8 cellular contexts compared by ENCODE assay signal in the genomic region with DNA sequence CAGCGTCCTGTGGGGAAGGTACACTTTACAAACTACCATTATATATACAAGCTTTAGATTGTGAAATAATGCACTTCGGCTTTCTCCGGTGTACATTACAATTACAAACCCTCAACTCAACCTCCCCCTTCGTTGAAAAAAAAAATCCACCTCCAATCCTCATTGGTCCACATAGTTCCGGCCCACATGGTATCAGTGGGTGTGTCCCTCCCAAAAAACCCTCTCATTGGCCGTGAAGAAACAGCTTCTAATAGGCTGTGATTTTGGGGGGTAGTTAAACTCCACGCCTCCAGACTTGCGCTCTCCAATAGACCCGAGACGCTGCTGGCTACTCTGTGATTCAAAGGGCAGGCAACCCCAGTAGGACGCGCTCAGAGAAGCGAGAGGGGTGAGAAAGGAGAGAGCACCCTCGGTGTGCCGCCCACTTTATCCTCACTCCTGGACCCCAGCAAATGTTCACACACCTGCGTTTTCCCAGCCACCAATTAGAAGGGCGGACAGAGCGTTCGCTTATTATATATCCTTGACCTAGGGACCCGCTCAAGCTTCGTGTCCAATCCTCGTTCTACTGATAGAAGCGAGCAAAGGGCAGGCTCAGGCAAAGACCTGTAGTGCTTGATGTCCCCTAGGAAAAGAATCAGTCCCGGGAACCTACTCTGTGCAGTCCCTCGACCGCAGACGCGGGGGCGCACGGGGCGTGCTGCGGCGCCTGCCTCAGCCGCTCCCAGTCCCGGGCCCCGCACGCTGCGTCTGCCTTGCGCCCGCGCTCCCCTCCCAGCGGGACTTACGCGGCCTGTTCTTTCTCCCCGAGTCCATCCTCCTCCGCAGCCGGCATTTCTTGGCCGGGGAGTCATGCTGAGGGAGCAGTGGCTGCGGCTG. TPM values are rescaled to one million over a fixed set of nuclear protein-coding genes. Genes with fewer than 3 reads are reported as not detected.
DNase-seq lines count a peak whose midpoint lies in the region; ATAC-seq, FAIRE-seq and TF ChIP-seq lines count a peak whose summit lies in the region.

No MANE protein-coding gene starts in this region.

- peak; percentile 99 for FAIRE-seq in GM12892 (lab: Jason Lieb, UNC)

- H3K27ac ChIP-seq in angular gyrus (ENCODE audit: low read depth, low read length) (peak overlapping the region; percentile 81), right atrium auricular region (peak overlapping the region; percentile 95 to 99), psoas muscle (peak overlapping the region; percentile 93), vagina (peak overlapping the region; percentile 74)

- ATAC-seq in HG02763 (IDR thresholded peaks at IDR 0.05; ENCODE audit: unreplicated experiment) = peak; percentile 89
- peak; percentile 71 to 83 (median 78) for ATAC-seq in psoas muscle

- TF ChIP-seq POLR2A in GM12892 (IDR thresholded peaks at IDR 0.05; ENCODE audit: low read depth, low read length) = peak; percentile 93
- peak in 1 of 2 donors; percentile 58 for TF ChIP-seq POLR2A in vagina (IDR thresholded peaks at IDR 0.05)

- DNase-seq in GM12892 (ENCODE audit: insufficient read length) = peak; percentile 70
- DNase-seq in NCI-H1417 (lab: John Stamatoyannopoulos, UW) = peak; percentile 86 to 97 (median 86)
- DNase-seq in SW 1271 (lab: John Stamatoyannopoulos, UW) = peak; percentile 79 to 92
- peak; percentile 82 for DNase-seq in right atrium auricular region (ENCODE audit: low spot score)
- peak; percentile 60 to 84 for DNase-seq in psoas muscle
- no peak for DNase-seq in vagina (ENCODE audit: extremely low spot score in 2 of 2)

- H3K9me3 ChIP-seq in right atrium auricular region = no peaks in the 10 kb centered on the region
- no peaks in the 10 kb centered on the region for H3K9me3 ChIP-seq in psoas muscle
- peaks cover under 1% of the 10 kb centered on the region for H3K9me3 ChIP-seq in vagina

- H3K36me3 ChIP-seq in right atrium auricular region = no peaks in the 10 kb centered on the region
- no peaks in the 10 kb centered on the region for H3K36me3 ChIP-seq in psoas muscle (ENCODE audit: insufficient read depth in 1 of 2, low read depth in 1 of 2)
- H3K36me3 ChIP-seq in vagina = no peaks in the 10 kb centered on the region

- TF ChIP-seq CTCF in right atrium auricular region (IDR thresholded peaks at IDR 0.05) (no peak), psoas muscle (IDR thresholded peaks at IDR 0.05) (no peak), vagina (IDR thresholded peaks at IDR 0.05) (no peak)

- 0 to 1% (median 0%) methylated on average over 42 to 49 of the region's 49 CpGs for WGBS in psoas muscle, 3 donors

- H3K4me3 ChIP-seq in right atrium auricular region = peak overlapping the region; percentile 90 to 94
- peak overlapping the region; percentile 94 for H3K4me3 ChIP-seq in psoas muscle
- H3K4me3 ChIP-seq in vagina = peak overlapping the region; percentile 66

- intact Hi-C loops in psoas muscle (cut with DNase I) = loop anchor here (5.0 to 10.0 kb wide), 2 partner anchors 58 to 349 kb away; a partner anchor contains a TSS
- intact Hi-C loops in vagina (cut with DNase I) = no loop called here

- H3K4me1 ChIP-seq in right atrium auricular region (peaks cover 0 to 15% of the 10 kb centered on the region in 2 donors), psoas muscle (peaks cover 53% of the 10 kb centered on the region), vagina (peaks cover 19% of the 10 kb centered on the region)

- H3K27me3 ChIP-seq in right atrium auricular region (no peaks in the 10 kb centered on the region), psoas muscle (ENCODE audit: insufficient read depth in 3 of 3, low read length in 2 of 3) (no peaks in the 10 kb centered on the region), vagina (no peaks in the 10 kb centered on the region)

RNA-seq across cellular contexts. Expression of a gene that starts 1.0 kb away (rescaled TPM):
- 2.9 TPM for polyA plus RNA-seq in GM12892 (2012; ENCODE audit: missing spikeins)
- total RNA-seq in right atrium auricular region (10 to 100 TPM in 1 of 2 donors, 1 to 10 TPM in 1; 7.4 to 15.5 TPM), psoas muscle (10 to 100 TPM in 3 of 4 donors, 1 to 10 TPM in 1; 3.5 to 17.0 (median 11.8) TPM), vagina (10.3 TPM)
- polyA plus RNA-seq in psoas muscle = 1 to 10 TPM in 2 of 3 donors, under 1 TPM in 1; 0.91 to 6.3 (median 4.8) TPM

RNA-seq across cellular contexts. Expression of a gene that starts 57.3 kb away (rescaled TPM):
- polyA plus RNA-seq in GM12892 (2012; ENCODE audit: missing spikeins) = 12.9 TPM
- total RNA-seq in right atrium auricular region (1 to 10 TPM; 1.1 to 2.9 TPM), psoas muscle (under 1 TPM; 0.54 to 0.84 (median 0.72) TPM), vagina (2.5 TPM)
- polyA plus RNA-seq in psoas muscle = under 1 TPM; 0.18 to 0.57 (median 0.49) TPM

Comparison
In these comparisons a context has a peak if more than half of its experiments do, and no peak if none do; other contexts are left out.
1. DNase-seq: peak in GM12892 (single experiment), NCI-H1417 (3 of 3), SW 1271 (2 of 2), right atrium auricular region (single experiment) and psoas muscle (2 of 2); none in vagina (0 of 2).
2. Peak in every context shown above with its lines, with median percentiles within 50 percentile points of each other: H3K27ac ChIP-seq and H3K4me3 ChIP-seq.